ENCODE assay signal across 10 cellular contexts in genomic region chr20:59598625-59599310, GRCh38. TPM values are rescaled to one million over a fixed set of nuclear protein-coding genes. Genes with fewer than 3 reads are reported as not detected.
A peak's percentile ranks its signal among the peaks of the same experiment; 100 is the strongest.
DNase-seq lines count a peak whose midpoint lies in the region; ATAC-seq lines count a peak whose summit lies in the region.
"Had no signal": no experiment of that assay in that cellular context is flagged by ENCODE, and none has a peak within 500 bp of the region (broad histone marks: within the 10 kb centered on the region; RNA-seq: fewer than 3 reads in every experiment).

No MANE protein-coding gene starts in this region.

- in situ Hi-C loops in Caki2 (cut with HindIII; ENCODE audit: low pct_unique_long_range_greater_than_20kb, low sequenced_read_pairs): no loop called here

- DNase-seq in Caki2 (ENCODE audit: low read depth) (peak; percentile 35), NCI-H2196 (lab: John Stamatoyannopoulos, UW; ENCODE audit: unreplicated experiment) (peak; percentile 42), activated T-cell treated with anti-CD3 and anti-CD28 coated beads for 4 hours (peak; percentile 11), left ventricle myocardium superior (peak; percentile 56)
- peak in 2 of 3 donors; percentile 2 to 16 for DNase-seq in stimulated activated CD4-positive, alpha-beta T cell treated with anti-CD3 and anti-CD28 coated beads, Interleukin-12 subunit alpha, Interleukin-12 subunit beta, amount 100 ng/mL, for 48 hours (ENCODE audit: low read depth in 2 of 3, low spot score in 1 of 3)

- intact Hi-C loops in left ventricle myocardium superior (cut with micrococcal nuclease): no loop called here

- peak; percentile 50 for ATAC-seq in GM21717 (IDR thresholded peaks at IDR 0.05; ENCODE audit: unreplicated experiment)
- ATAC-seq in left ventricle myocardium superior: peak; percentile 81
- no peak for ATAC-seq in HG03175 (IDR thresholded peaks at IDR 0.05; ENCODE audit: unreplicated experiment)
- no peak for ATAC-seq in HG03354 (IDR thresholded peaks at IDR 0.05; ENCODE audit: poor library complexity, severe bottlenecking, unreplicated experiment)
- ATAC-seq: naive thymus-derived CD8-positive, alpha-beta T cell had no signal

RNA-seq across cellular contexts. Expression of gene PHACTR3, which starts 5.6 kb away (rescaled TPM):
- total RNA-seq in Caki2 (2014; rRNA removed; shearing (Covaris generic); ENCODE audit: low replicate concordance): not detected in 2 replicates
- total RNA-seq in left ventricle myocardium superior: 6.8 TPM
- total RNA-seq: naive thymus-derived CD8-positive, alpha-beta T cell; T-helper 1 cell treated with Interleukin-12 subunit alpha and Interleukin-12 subunit beta and Interleukin-4 antibody, amounts not matched to agents 30 ng/mL and 1 ng/mL, for 36 hours had no signal

Comparison
In these comparisons a context has a peak if more than half of its experiments do, and no peak if none do; other contexts are left out.
1. ATAC-seq: peak in GM21717 (single experiment) and left ventricle myocardium superior (single experiment); none in HG03175 (single experiment) and HG03354 (single experiment).
2. Peak in every context shown above with its lines, with median percentiles within 50 percentile points of each other: DNase-seq.